ENCODE assay signal across 19 cellular contexts in the genomic region with DNA sequence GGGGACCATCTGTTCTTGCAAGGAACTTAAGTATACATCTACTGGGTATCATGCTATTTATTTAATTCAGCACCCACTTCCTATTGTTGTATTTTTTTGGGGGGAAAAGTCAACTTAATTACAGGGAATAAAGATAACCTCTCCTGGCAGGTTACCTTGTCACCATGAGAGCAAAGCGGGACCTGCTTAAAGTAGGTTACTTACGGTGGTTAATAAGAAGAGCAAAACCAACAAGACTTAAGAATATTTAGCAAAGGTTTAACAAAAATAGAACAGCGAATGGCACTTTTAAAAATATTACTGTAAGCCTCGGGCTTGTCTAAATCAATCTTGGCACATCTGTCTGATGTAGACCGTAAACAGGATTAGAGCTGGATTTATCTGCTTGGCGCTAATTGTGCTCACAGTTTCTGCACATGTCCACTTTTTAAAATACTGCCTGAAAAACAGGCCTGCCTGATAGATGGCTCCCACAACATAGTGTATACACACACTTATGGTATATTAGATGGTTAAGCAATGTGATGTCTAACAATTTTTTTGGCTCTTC. TPM values are rescaled to one million over a fixed set of nuclear protein-coding genes. Genes with fewer than 3 reads are reported as not detected.
"Had no signal": no experiment of that assay in that cellular context is flagged by ENCODE, and none has a peak within 500 bp of the region (broad histone marks: within the 10 kb centered on the region; RNA-seq: fewer than 3 reads in every experiment).

No MANE protein-coding gene starts in this region.

- H3K4me3 ChIP-seq: cardiac muscle cell, hepatocyte had no signal

- ATAC-seq: activated CD8-positive, alpha-beta T cell treated with anti-CD3 and anti-CD28 coated beads, Interleukin-2, amount 10 ng/mL, durations not matched to agents 7 days and 5 days; activated naive CD4-positive, alpha-beta T cell treated with anti-CD3 and anti-CD28 coated beads, Interleukin-2, amount 50 U/mL, for 72 hours; activated T-cell treated with anti-CD3 and anti-CD28 coated beads, Interleukin-2, amount 50 U/mL, for 72 hours; esophagus mucosa; natural killer cell; stimulated activated memory B cell treated with anti-CD40 and anti-IgM and Interleukin-4, amounts not matched to agents 10 μg/mL and 1 μg/mL and 100 μg/mL, for 72 hours had no signal

- H3K4me1 ChIP-seq: parathyroid adenoma had no signal

- DNase-seq: activated B cell treated with CpG ODN at 0.5 μM for 24 hours; activated CD4-positive, alpha-beta T cell treated with anti-CD3 and anti-CD28 coated beads, Interleukin-2, amount 10 ng/mL, durations not matched to agents 24 days and 14 days; activated CD8-positive, alpha-beta memory T cell treated with anti-CD3 and anti-CD28 coated beads, Interleukin-2, amount 50 U/mL, for 4 hours; activated CD8-positive, alpha-beta T cell treated with anti-CD3 and anti-CD28 coated beads, Interleukin-2, amount 10 ng/mL, durations not matched to agents 7 days and 5 days; activated gamma-delta T cell; activated T-cell treated with anti-CD3 and anti-CD28 coated beads, Interleukin-2, amount 50 U/mL, for 72 hours; mesenchymal stem cell; natural killer cell; stimulated activated CD4-positive, alpha-beta T cell treated with anti-CD3 and anti-CD28 coated beads, Interleukin-2, amount 100 ng/mL, for 48 hours had no signal

- H3K9ac ChIP-seq: parathyroid adenoma had no signal

- H3K27ac ChIP-seq: cardiac muscle cell, hepatocyte, neutrophil, parathyroid adenoma had no signal

- FAIRE-seq: TTC549 had no signal

- H3K36me3 ChIP-seq: cardiac muscle cell, neutrophil had no signal

- H3K9me3 ChIP-seq: neutrophil had no signal

RNA-seq across cellular contexts. Expression of a gene that starts 41.7 kb away (rescaled TPM):
- total RNA-seq: activated CD8-positive, alpha-beta T cell treated with anti-CD3 and anti-CD28 coated beads, Interleukin-2, amount 10 ng/mL, durations not matched to agents 7 days and 5 days; activated naive CD4-positive, alpha-beta T cell treated with anti-CD3 and anti-CD28 coated beads, Interleukin-2, amount 50 U/mL, for 72 hours; esophagus mucosa; natural killer cell; skeletal muscle tissue; urinary bladder had no signal
- polyA plus RNA-seq: urinary bladder had no signal
